ENCODE assay signal across 33 cellular contexts in genomic region chr3:67981077-67981476, GRCh38.
"Had no signal": no experiment of that assay in that cellular context is flagged by ENCODE, and none has a peak within 500 bp of the region (broad histone marks: within the 10 kb centered on the region; RNA-seq: fewer than 3 reads in every experiment).

No MANE protein-coding gene starts in this region.

- H3K9me3 ChIP-seq: adrenal gland, body of pancreas, breast epithelium had no signal

- DNase-seq: activated B cell treated with CpG ODN at 0.5 μM for 24 hours; activated CD4-positive, alpha-beta memory T cell treated with anti-CD3 and anti-CD28 coated beads for 36 hours; activated CD4-positive, alpha-beta T cell treated with anti-CD3 and anti-CD28 coated beads for 4 hours; activated CD4-positive, alpha-beta T cell treated with anti-CD3 and anti-CD28 coated beads, Interleukin-2, amount 10 ng/mL, durations not matched to agents 24 days and 14 days; activated CD4-positive, alpha-beta T cell treated with anti-CD3 and anti-CD28 coated beads, Interleukin-2, amount 50 U/mL, for 1 hour; activated CD4-positive, alpha-beta T cell treated with anti-CD3 and anti-CD28 coated beads, Interleukin-2, amount 50 U/mL, for 4 hours; activated CD4-positive, CD25-positive, alpha-beta regulatory T cell treated with anti-CD3 and anti-CD28 coated beads, Interleukin-2, amount 50 U/mL, for 72 hours; activated CD8-positive, alpha-beta memory T cell treated with anti-CD3 and anti-CD28 coated beads, Interleukin-2, amount 50 U/mL, for 4 hours; activated CD8-positive, alpha-beta T cell treated with anti-CD3 and anti-CD28 coated beads for 36 hours; activated effector memory CD4-positive, alpha-beta T cell treated with anti-CD3 and anti-CD28 coated beads, Interleukin-2, amount 50 U/mL, for 16 hours; activated gamma-delta T cell treated with Interleukin-2 at 50 U/mL for 16 hours; activated naive CD4-positive, alpha-beta T cell; activated naive CD4-positive, alpha-beta T cell treated with anti-CD3 and anti-CD28 coated beads for 36 hours; activated naive CD4-positive, alpha-beta T cell treated with anti-CD3 and anti-CD28 coated beads, Interleukin-2, amount 50 U/mL, for 16 hours; activated naive CD8-positive, alpha-beta T cell treated with anti-CD3 and anti-CD28 coated beads for 36 hours; activated T-cell treated with anti-CD3 and anti-CD28 coated beads for 4 hours; activated T-cell treated with anti-CD3 and anti-CD28 coated beads, Interleukin-2, amount 50 U/mL, for 1 hour; activated T-cell treated with anti-CD3 and anti-CD28 coated beads, Interleukin-2, amount 50 U/mL, for 4 hours; activated T-cell treated with anti-CD3 and anti-CD28 coated beads, Interleukin-2, amount 50 U/mL, for 72 hours; adrenal gland; amniotic stem cell; aorta; body of pancreas; brain microvascular endothelial cell; central memory CD4-positive, alpha-beta T cell; T-helper 17 cell had no signal

- ATAC-seq: activated CD8-positive, alpha-beta T cell treated with anti-CD3 and anti-CD28 coated beads for 36 hours; activated naive CD4-positive, alpha-beta T cell treated with anti-CD3 and anti-CD28 coated beads, Interleukin-2, amount 50 U/mL, for 72 hours; activated T-cell treated with anti-CD3 and anti-CD28 coated beads, Interleukin-2, amount 50 U/mL, for 4 hours; activated T-cell treated with anti-CD3 and anti-CD28 coated beads, Interleukin-2, amount 50 U/mL, for 72 hours; activated T-helper 17 cell treated with anti-CD3 and anti-CD28 coated beads, Interleukin-2, amount 50 U/mL, for 72 hours; body of pancreas; T-helper 17 cell had no signal

- H3K27me3 ChIP-seq: adrenal gland, body of pancreas, brain microvascular endothelial cell, breast epithelium had no signal

- H3K27ac ChIP-seq: adrenal gland, body of pancreas, brain microvascular endothelial cell, breast epithelium, VCaP had no signal

- H3K36me3 ChIP-seq: adrenal gland, brain microvascular endothelial cell, breast epithelium had no signal

- H3K4me1 ChIP-seq: adrenal gland, body of pancreas, breast epithelium had no signal

- FAIRE-seq: astrocyte, colon, TTC549 had no signal

- H3K4me3 ChIP-seq: adrenal gland, body of pancreas, breast epithelium had no signal
